1 cellular context compared by ENCODE assay signal in genomic region chr11:62338218-62338617, GRCh38.
TF ChIP-seq lines count a peak whose summit lies in the region.

No MANE protein-coding gene starts in this region.

TF ChIP-seq in IMR-90, 13 proteins besides CTCF, POLR2A, EP300 and RAD21 (continued from another document):
- TF ChIP-seq RCOR1 (IDR thresholded peaks at IDR 0.05; ENCODE audit: insufficient replicate concordance, low read length) (no peak), USF2 (IDR thresholded peaks at IDR 0.05; ENCODE audit: low read depth, low read length) (no peak), CEBPB (IDR thresholded peaks at IDR 0.05; ENCODE audit: low read depth, low read length) (no peak), MAZ (IDR thresholded peaks at IDR 0.05; ENCODE audit: borderline replicate concordance, low read depth, low read length) (no peak), CHD1 (IDR thresholded peaks at IDR 0.05; ENCODE audit: low read depth, low read length) (no peak)
TF ChIP-seq in IMR-90: peak in this region for 0.
